ENCODE assay signal across 26 cellular contexts in the genomic region with DNA sequence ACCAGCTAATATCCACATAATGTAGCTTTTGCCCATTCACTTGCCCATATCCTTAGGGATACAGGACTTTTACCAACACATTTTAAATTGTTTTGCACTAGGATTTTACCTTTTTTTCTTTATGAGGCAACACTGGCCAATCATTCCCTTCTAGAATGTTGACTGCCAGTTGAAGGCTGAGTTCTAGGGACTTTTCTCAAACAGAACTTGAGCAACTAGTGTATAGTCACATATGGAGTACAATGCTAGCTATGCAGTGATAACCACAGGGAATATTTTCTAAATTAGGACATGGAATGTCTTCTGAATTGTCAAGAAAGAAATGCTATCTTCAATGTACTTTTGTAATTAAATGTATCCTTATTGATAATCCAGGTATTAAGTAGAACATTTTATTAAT.
"Had no signal": no experiment of that assay in that cellular context is flagged by ENCODE, and none has a peak within 500 bp of the region (broad histone marks: within the 10 kb centered on the region; RNA-seq: fewer than 3 reads in every experiment).

No MANE protein-coding gene starts in this region.

- H3K27me3 ChIP-seq: gastroesophageal sphincter, heart left ventricle, right atrium auricular region, suprapubic skin, transverse colon, uterus had no signal

- DNase-seq: activated B cell treated with CpG ODN at 0.5 μM for 24 hours; activated CD4-positive, alpha-beta memory T cell treated with anti-CD3 and anti-CD28 coated beads for 36 hours; activated CD4-positive, alpha-beta T cell treated with anti-CD3 and anti-CD28 coated beads for 4 hours; activated naive CD4-positive, alpha-beta T cell; activated naive CD8-positive, alpha-beta T cell treated with anti-CD3 and anti-CD28 coated beads, Interleukin-2, amount 10 ng/mL, durations not matched to agents 7 days and 5 days; activated T-cell treated with anti-CD3 and anti-CD28 coated beads for 4 hours; anterior cingulate cortex; cerebellar nuclear complex; effector memory CD8-positive, alpha-beta T cell; heart left ventricle; kidney glomerular epithelial cell; left ventricle myocardium inferior; mammary epithelial cell; stimulated activated naive CD8-positive, alpha-beta T cell treated with anti-CD3 and anti-CD28 coated beads, Interleukin-15, amount 100 ng/mL, for 72 hours; T-helper 1 cell; T-helper 9 cell; transverse colon; uterus had no signal

- ATAC-seq: activated T-helper 17 cell treated with anti-CD3 and anti-CD28 coated beads, Interleukin-2, amount 50 U/mL, for 72 hours; effector memory CD8-positive, alpha-beta T cell; gastroesophageal sphincter; heart left ventricle; stimulated activated naive CD8-positive, alpha-beta T cell treated with anti-CD3 and anti-CD28 coated beads, Interleukin-15, amount 100 ng/mL, for 72 hours had no signal

- H3K27ac ChIP-seq: epithelial cell of prostate, gastroesophageal sphincter, heart left ventricle, left ventricle myocardium inferior, prostate gland, right atrium auricular region, skin epidermis, suprapubic skin, transverse colon, uterus had no signal

- H3K4me1 ChIP-seq: gastroesophageal sphincter, heart left ventricle, left ventricle myocardium inferior, prostate gland, right atrium auricular region, suprapubic skin, transverse colon, uterus had no signal

- H3K27ac Mint-ChIP-seq: activated B cell treated with CpG ODN at 0.5 μM for 24 hours; activated naive CD8-positive, alpha-beta T cell treated with anti-CD3 and anti-CD28 coated beads, Interleukin-2, amount 10 ng/mL, durations not matched to agents 7 days and 5 days; effector memory CD8-positive, alpha-beta T cell had no signal

- H3K9me3 Mint-ChIP-seq: activated CD4-positive, alpha-beta memory T cell treated with anti-CD3 and anti-CD28 coated beads for 36 hours; activated naive CD8-positive, alpha-beta T cell treated with anti-CD3 and anti-CD28 coated beads, Interleukin-2, amount 10 ng/mL, durations not matched to agents 7 days and 5 days; activated T-helper 17 cell treated with anti-CD3 and anti-CD28 coated beads, Interleukin-2, amount 50 U/mL, for 72 hours; effector memory CD8-positive, alpha-beta T cell had no signal

- H3K9me3 ChIP-seq: gastroesophageal sphincter, heart left ventricle, left ventricle myocardium inferior, prostate gland, right atrium auricular region, suprapubic skin, transverse colon, uterus had no signal

- H3K4me1 Mint-ChIP-seq: activated B cell treated with CpG ODN at 0.5 μM for 24 hours; activated naive CD8-positive, alpha-beta T cell treated with anti-CD3 and anti-CD28 coated beads, Interleukin-2, amount 10 ng/mL, durations not matched to agents 7 days and 5 days; activated T-helper 17 cell treated with anti-CD3 and anti-CD28 coated beads, Interleukin-2, amount 50 U/mL, for 72 hours; neural crest cell had no signal

- H3K4me3 Mint-ChIP-seq: activated B cell treated with CpG ODN at 0.5 μM for 24 hours; activated CD4-positive, alpha-beta memory T cell treated with anti-CD3 and anti-CD28 coated beads for 36 hours; activated naive CD8-positive, alpha-beta T cell treated with anti-CD3 and anti-CD28 coated beads, Interleukin-2, amount 10 ng/mL, durations not matched to agents 7 days and 5 days; activated T-helper 17 cell treated with anti-CD3 and anti-CD28 coated beads, Interleukin-2, amount 50 U/mL, for 72 hours; effector memory CD8-positive, alpha-beta T cell; neural crest cell; stimulated activated naive CD8-positive, alpha-beta T cell treated with anti-CD3 and anti-CD28 coated beads, Interleukin-15, amount 100 ng/mL, for 72 hours had no signal

- H3K27me3 Mint-ChIP-seq: activated B cell treated with CpG ODN at 0.5 μM for 24 hours; activated CD4-positive, alpha-beta memory T cell treated with anti-CD3 and anti-CD28 coated beads for 36 hours; activated naive CD8-positive, alpha-beta T cell treated with anti-CD3 and anti-CD28 coated beads, Interleukin-2, amount 10 ng/mL, durations not matched to agents 7 days and 5 days; activated T-helper 17 cell treated with anti-CD3 and anti-CD28 coated beads, Interleukin-2, amount 50 U/mL, for 72 hours; effector memory CD8-positive, alpha-beta T cell; stimulated activated naive CD8-positive, alpha-beta T cell treated with anti-CD3 and anti-CD28 coated beads, Interleukin-15, amount 100 ng/mL, for 72 hours had no signal

- H3K4me3 ChIP-seq: gastroesophageal sphincter, heart left ventricle, left ventricle myocardium inferior, prostate gland, right atrium auricular region, skin epidermis, suprapubic skin, transverse colon, uterus had no signal

- H3K36me3 ChIP-seq: prostate gland, uterus had no signal
